ENCODE assay signal across 8 cellular contexts in genomic region chr11:19777342-19778102, GRCh38.
A peak's percentile ranks its signal among the peaks of the same experiment; 100 is the strongest.
DNase-seq lines count a peak whose midpoint lies in the region; ATAC-seq and TF ChIP-seq lines count a peak whose summit lies in the region.

No MANE protein-coding gene starts in this region.

- 20% methylated on average over 1 of the region's 33 CpGs; no CpG with 5 or more reads in 1 of the 2 experiments for WGBS in IMR-90 (ENCODE audit: extremely low coverage in 2 of 2, insufficient read length in 1 of 2), 2 experiments

- dilution Hi-C loops in IMR-90 (cut with HindIII; ENCODE audit: low sequenced_read_pairs, unreplicated experiment), result no loop called here

- H3K27ac ChIP-seq in IMR-90 (ENCODE audit: insufficient read depth, low read length), result no peak overlapping the region
- peak overlapping the region in 4 of 59 donors; percentile 7 to 61 (median 24) for H3K27ac ChIP-seq in dorsolateral prefrontal cortex

- no peak overlapping the region for H4K8ac ChIP-seq in IMR-90 (ENCODE audit: low read depth in 2 of 2, low read length in 2 of 2)

- H2BK20ac ChIP-seq in IMR-90 (ENCODE audit: low read depth, low read length), result no peak overlapping the region

- H2AK9ac ChIP-seq in IMR-90 (replicated peaks; ENCODE audit: low read depth, low read length, poor library complexity), result peak overlapping the region; percentile 60

- POLR2A ChIA-PET in IMR-90 (lab: Charles Lee; ENCODE audit: unreplicated experiment), result interaction anchor here (0.6 kb wide), 1 partner anchor 702 kb away, joined by 8 read pairs; no protein-coding TSS in a partner anchor

- no peak overlapping the region for H2BK15ac ChIP-seq in IMR-90 (ENCODE audit: low read depth, low read length)

- TF ChIP-seq CTCF in IMR-90 (conservative IDR thresholded peaks at IDR 0.05; ENCODE audit: low read depth, low read length) (no peak), dorsolateral prefrontal cortex (IDR thresholded peaks at IDR 0.05 in 54 of 56, conservative IDR thresholded peaks at IDR 0.05 in 2 of 56; ENCODE audit: low read depth in 1 of 56, partially characterized antibody in 56 of 56) (no peak)

- peak overlapping the region; percentile 9 for H2AFZ ChIP-seq in IMR-90 (replicated peaks; ENCODE audit: low read length, poor library complexity)

- TF ChIP-seq POLR2A in IMR-90 (IDR thresholded peaks at IDR 0.05; ENCODE audit: low read depth, low read length), result no peak

- H3K27me3 ChIP-seq in IMR-90 (ENCODE audit: control insufficient read depth, insufficient read depth, low read length) (peaks cover 3% of the 10 kb centered on the region; the same call in 1 of the 2 replicates), dorsolateral prefrontal cortex (no peaks in the 10 kb centered on the region), mononuclear cell (ENCODE audit: insufficient read depth, low read length) (peaks cover 43% of the 10 kb centered on the region), HAP-1 (ENCODE audit: low read depth) (peaks cover 7% of the 10 kb centered on the region)

- in situ Hi-C loops in IMR-90 (cut with MboI; ENCODE audit: low sequenced_read_pairs), result no loop called here
- in situ Hi-C loops in HAP-1 (cut with MboI; ENCODE audit: low sequenced_read_pairs), result no loop called here

- H3K4ac ChIP-seq in IMR-90 (ENCODE audit: low read depth, low read length), result no peak overlapping the region

- no peak overlapping the region for H2BK5ac ChIP-seq in IMR-90 (ENCODE audit: low read depth, low read length, poor library complexity, severe bottlenecking)

- 0 out of 2 replicates have a peak overlapping the region, but pooled peaks have one; percentile 3 for H2BK120ac ChIP-seq in IMR-90 (ENCODE audit: low read depth, low read length)

- no TSS peak for BruUV-seq in IMR-90 (replicated peaks; lab: Mats Ljungman, UMichigan)

- H3K4me3 ChIP-seq in IMR-90 (ENCODE audit: insufficient read depth, low read depth, low read length) (peak overlapping the region; percentile 41), dorsolateral prefrontal cortex (peak overlapping the region; percentile 30 to 77 (median 62)), mononuclear cell (ENCODE audit: low read length) (peak overlapping the region; percentile 8), HAP-1 (no peak overlapping the region)

- no peak overlapping the region for H3K14ac ChIP-seq in IMR-90 (replicated peaks; ENCODE audit: low read depth, low read length)

- H3K4me2 ChIP-seq in IMR-90 (ENCODE audit: low read depth, low read length), result peak overlapping the region; percentile 76

- H3K23ac ChIP-seq in IMR-90 (ENCODE audit: low read depth, low read length), result no peak overlapping the region

- intact Hi-C loops in IMR-90 (cut with micrococcal nuclease), result no loop called here
- intact Hi-C loops in dorsolateral prefrontal cortex (cut with DNase I), result no loop called here

- ATAC-seq in GM21717 (IDR thresholded peaks at IDR 0.05; ENCODE audit: unreplicated experiment), result peak; percentile 82
- peak; percentile 89 for ATAC-seq in IMR-90 (ENCODE audit: low read depth)

- H3K9me3 ChIP-seq in IMR-90 (ENCODE audit: control insufficient read depth, insufficient read depth, low read length) (0 out of 2 replicates have a peak, but pooled peaks cover 1% of the 10 kb centered on the region), mononuclear cell (ENCODE audit: low read depth, low read length) (no peaks in the 10 kb centered on the region), HAP-1 (no peaks in the 10 kb centered on the region)

- H3K9me1 ChIP-seq in IMR-90 (ENCODE audit: insufficient read depth, low read length), result peaks cover 7% of the 10 kb centered on the region; the same call in 1 of the 2 replicates

- CTCF ChIA-PET in IMR-90 (lab: Yijun Ruan, JAX), result interaction anchor here (0.6 to 1.0 kb wide), 2 partner anchors 12 to 517 kb away, joined by 3 to 5 read pairs; no protein-coding TSS in a partner anchor

- no peak overlapping the region for H2AK5ac ChIP-seq in IMR-90 (ENCODE audit: low read depth, low read length)

- H3K79me1 ChIP-seq in IMR-90 (ENCODE audit: low read depth in 1 of 2, low read length in 2 of 2), result peaks cover 62 to 70% of the 10 kb centered on the region in 2 experiments

- H4K5ac ChIP-seq in IMR-90 (ENCODE audit: low read depth, low read length), result no peak overlapping the region

- no peak overlapping the region for H4K91ac ChIP-seq in IMR-90 (ENCODE audit: insufficient read depth, low read depth, low read length)

- no peak overlapping the region for H3K18ac ChIP-seq in IMR-90 (ENCODE audit: low read depth, low read length)

- DNase-seq in NCI-H1417 (lab: John Stamatoyannopoulos, UW), result peak; percentile 40 to 76 (median 58)
- no peak for DNase-seq in NCI-H1417 treated with DMSO at 0.1 percent for 48 hours (lab: John Stamatoyannopoulos, UW)
- DNase-seq in IMR-90, result peak; percentile 84
- DNase-seq in dorsolateral prefrontal cortex, result no peak
- DNase-seq in NOMO-1 treated with dmso at 0.1 percent for 144 hours (lab: John Stamatoyannopoulos, UW; ENCODE audit: unreplicated experiment), result no peak
- DNase-seq in HAP-1 (ENCODE audit: low spot score in 2 of 2), result no peak

- TF ChIP-seq RAD21 in IMR-90 (IDR thresholded peaks at IDR 0.05; ENCODE audit: low read length), result no peak

- peaks cover 86% of the 10 kb centered on the region for H4K20me1 ChIP-seq in IMR-90 (ENCODE audit: insufficient read depth, low read length)

- H3K9ac ChIP-seq in IMR-90 (ENCODE audit: low read depth, low read length), result no peak overlapping the region

- H3K4me1 ChIP-seq in IMR-90 (ENCODE audit: control insufficient read depth, insufficient read depth, low read length) (peaks cover 2% of the 10 kb centered on the region; the same call in 1 of the 2 replicates), mononuclear cell (ENCODE audit: insufficient read depth, low read length) (no peaks in the 10 kb centered on the region), HAP-1 (no peaks in the 10 kb centered on the region)

- no peak overlapping the region for H3K56ac ChIP-seq in IMR-90 (ENCODE audit: extremely low read depth, insufficient read depth, low read length)

- H3K36me3 ChIP-seq in IMR-90 (ENCODE audit: control insufficient read depth, insufficient read depth, low read length) (no peaks in the 10 kb centered on the region), HAP-1 (replicated peaks) (no peaks in the 10 kb centered on the region)

TF ChIP-seq in IMR-90, 13 proteins besides CTCF, POLR2A, EP300 and RAD21:
- no peak for TF ChIP-seq RCOR1 (IDR thresholded peaks at IDR 0.05; ENCODE audit: insufficient replicate concordance, low read length)
- TF ChIP-seq, protein P1, sequence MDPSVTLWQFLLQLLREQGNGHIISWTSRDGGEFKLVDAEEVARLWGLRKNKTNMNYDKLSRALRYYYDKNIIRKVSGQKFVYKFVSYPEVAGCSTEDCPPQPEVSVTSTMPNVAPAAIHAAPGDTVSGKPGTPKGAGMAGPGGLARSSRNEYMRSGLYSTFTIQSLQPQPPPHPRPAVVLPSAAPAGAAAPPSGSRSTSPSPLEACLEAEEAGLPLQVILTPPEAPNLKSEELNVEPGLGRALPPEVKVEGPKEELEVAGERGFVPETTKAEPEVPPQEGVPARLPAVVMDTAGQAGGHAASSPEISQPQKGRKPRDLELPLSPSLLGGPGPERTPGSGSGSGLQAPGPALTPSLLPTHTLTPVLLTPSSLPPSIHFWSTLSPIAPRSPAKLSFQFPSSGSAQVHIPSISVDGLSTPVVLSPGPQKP (IDR thresholded peaks at IDR 0.05; ENCODE audit: borderline replicate concordance, low read depth, low read length), result no peak
- TF ChIP-seq CEBPB (IDR thresholded peaks at IDR 0.05; ENCODE audit: low read depth, low read length), result no peak
- TF ChIP-seq MAZ (IDR thresholded peaks at IDR 0.05; ENCODE audit: borderline replicate concordance, low read depth, low read length), result peak; percentile 44; the same call in 1 of the 2 replicates
- no peak for TF ChIP-seq USF2 (IDR thresholded peaks at IDR 0.05; ENCODE audit: low read depth, low read length)
- no peak for TF ChIP-seq SMC3 (IDR thresholded peaks at IDR 0.05; ENCODE audit: low read depth, low read length)
- peak; percentile 38; the same call in 1 of the 2 replicates for TF ChIP-seq FOS (IDR thresholded peaks at IDR 0.05; ENCODE audit: low read depth, low read length)
- no peak for TF ChIP-seq CHD1 (IDR thresholded peaks at IDR 0.05; ENCODE audit: low read depth, low read length)

Comparison
In these comparisons a context has a peak if more than half of its experiments do, and no peak if none do; other contexts are left out.
1. DNase-seq: peak in NCI-H1417 (3 of 3) and IMR-90 (single experiment); none in NCI-H1417 treated with DMSO at 0.1 percent for 48 hours (single experiment), dorsolateral prefrontal cortex (0 of 10), NOMO-1 treated with dmso at 0.1 percent for 144 hours (single experiment) and HAP-1 (0 of 2).